18 cellular contexts compared by ENCODE assay signal in genomic region chr9:136055715-136056545, GRCh38. TPM values are rescaled to one million over a fixed set of nuclear protein-coding genes. Genes with fewer than 3 reads are reported as not detected.
DNase-seq lines count a peak whose midpoint lies in the region; ATAC-seq, FAIRE-seq and TF ChIP-seq lines count a peak whose summit lies in the region.
"Had no signal": no experiment of that assay in that cellular context is flagged by ENCODE, and none has a peak within 500 bp of the region (broad histone marks: within the 10 kb centered on the region; RNA-seq: fewer than 3 reads in every experiment).

No MANE protein-coding gene starts in this region.

- no peaks in the 10 kb centered on the region for H3K36me3 Mint-ChIP-seq in GM23338 (ENCODE audit: low read depth)
- peaks cover 0 to 7% (median 0%) of the 10 kb centered on the region in 5 donors for H3K36me3 Mint-ChIP-seq in naive thymus-derived CD4-positive, alpha-beta T cell

- H2AFZ ChIP-seq in GM23338: no peak overlapping the region
- H2AFZ ChIP-seq in GM12878 (ENCODE audit: control insufficient read depth, low read depth, low read length): no peak overlapping the region
- H2AFZ ChIP-seq: parathyroid adenoma had no signal

- no TSS peak for BruUV-seq in GM12878 (replicated peaks; lab: Mats Ljungman, UMichigan)

- POLR2A ChIA-PET in GM12878 (lab: Charles Lee): no interaction called here
- POLR2A ChIA-PET in naive thymus-derived CD4-positive, alpha-beta T cell (lab: Charles Lee): no interaction called here

- no peak for TF ChIP-seq POLR2A in GM12878 (IDR thresholded peaks at IDR 0.05; ENCODE audit: low read depth, low read length)

- TF ChIP-seq CTCF in GM23338 (conservative IDR thresholded peaks at IDR 0.05; ENCODE audit: low read depth in 2 of 2): no peak
- no peak for TF ChIP-seq CTCF in GM12878 (IDR thresholded peaks at IDR 0.05 in 2 of 3, conservative IDR thresholded peaks at IDR 0.05 in 1 of 3; ENCODE audit: control insufficient read depth in 2 of 3, extremely low read depth in 1 of 3, insufficient read depth in 1 of 3, low read depth in 3 of 3, low read length in 3 of 3)
- TF ChIP-seq CTCF in foreskin fibroblast (IDR thresholded peaks at IDR 0.05; ENCODE audit: low read depth, low read length): no peak

- ATAC-seq in GM23338: no peak
- peak; percentile 48; the same call in 2 of the 3 replicates for ATAC-seq in GM12878
- ATAC-seq in naive thymus-derived CD4-positive, alpha-beta T cell: peak; percentile 54
- no peak for ATAC-seq in GM18909 (IDR thresholded peaks at IDR 0.05; ENCODE audit: poor library complexity, unreplicated experiment)
- ATAC-seq: heart left ventricle, PC-3 had no signal

- RAD21 ChIA-PET in GM12878 (lab: Charles Lee; ENCODE audit: unreplicated experiment): no interaction called here

- 40% methylated on average over 30 of the region's 30 CpGs for WGBS in GM12878 (ENCODE audit: insufficient coverage, insufficient replicate concordance, low lambda C conversion rate, missing lambda C conversion rate)

- peaks cover 15% of the 10 kb centered on the region; the same call in 1 of the 2 replicates for H3F3A ChIP-seq in GM23338 (replicated peaks; ENCODE audit: low read depth)

- peaks cover 0 to 76% (median 0%) of the 10 kb centered on the region in 11 experiments; a peak in 9 of 22 replicates for H4K20me1 ChIP-seq in BLaER1 treated with 17β-estradiol and CSF1 and Interleukin-3, amounts not matched to agents 10 nM and 100 nM
- H4K20me1 ChIP-seq in GM23338 (replicated peaks; ENCODE audit: insufficient read depth) (no peaks in the 10 kb centered on the region), GM12878 (ENCODE audit: control insufficient read depth, insufficient read depth) (peaks cover 4% of the 10 kb centered on the region; the same call in 1 of the 2 replicates)

- CTCF ChIA-PET in GM12878 (lab: Yijun Ruan, JAX): no interaction called here
- CTCF ChIA-PET in naive thymus-derived CD4-positive, alpha-beta T cell (lab: Charles Lee): no interaction called here

- no peak overlapping the region for H3K27ac Mint-ChIP-seq in GM23338
- H3K27ac Mint-ChIP-seq in naive thymus-derived CD4-positive, alpha-beta T cell: no peak overlapping the region

- in situ Hi-C loops in GM12878 (cut with MboI): no loop called here

- peak overlapping the region in 10 of 11 experiments; percentile 21 to 62 (median 57); a peak in 17 of 22 replicates for H3K9ac ChIP-seq in BLaER1 treated with 17β-estradiol and CSF1 and Interleukin-3, amounts not matched to agents 10 nM and 100 nM
- H3K9ac ChIP-seq in GM12878 (ENCODE audit: control insufficient read depth, insufficient read depth, low read length): no peak overlapping the region
- H3K9ac ChIP-seq: parathyroid adenoma had no signal

- H3K79me2 ChIP-seq in GM23338 (replicated peaks; ENCODE audit: insufficient read depth) (no peaks in the 10 kb centered on the region), GM12878 (ENCODE audit: control insufficient read depth, insufficient read depth, low read length) (no peaks in the 10 kb centered on the region)

- peak; percentile 51 for DNase-seq in GM23338 (ENCODE audit: low spot score)
- DNase-seq in GM12878 (ENCODE audit: low read depth, low spot score): no peak
- DNase-seq in naive thymus-derived CD4-positive, alpha-beta T cell: no peak
- no peak for DNase-seq in HT-29 (ENCODE audit: low spot score)
- DNase-seq in foreskin melanocyte: no peak
- DNase-seq in foreskin fibroblast: no peak
- DNase-seq: dermis blood vessel endothelial cell, DMS53, esophagus squamous epithelium, NCI-H1048, NCI-H748 treated with DMSO at 0.1 percent for 48 hours, PC-3, SW 1271, transverse colon had no signal

- H3K36me3 ChIP-seq in BLaER1 treated with 17β-estradiol and CSF1 and Interleukin-3, amounts not matched to agents 10 nM and 100 nM: no peaks in the 10 kb centered on the region
- no peaks in the 10 kb centered on the region for H3K36me3 ChIP-seq in GM23338 (ENCODE audit: insufficient read depth)
- no peaks in the 10 kb centered on the region for H3K36me3 ChIP-seq in GM12878 (ENCODE audit: control insufficient read depth in 2 of 2, insufficient read depth in 2 of 2, low read length in 1 of 2)
- H3K36me3 ChIP-seq in naive thymus-derived CD4-positive, alpha-beta T cell (ENCODE audit: control insufficient read depth in 2 of 3, insufficient read depth in 3 of 3, low read length in 3 of 3): no peaks in the 10 kb centered on the region
- H3K36me3 ChIP-seq: esophagus squamous epithelium, transverse colon had no signal

- no peak overlapping the region for H3K4me3 Mint-ChIP-seq in GM23338
- H3K4me3 Mint-ChIP-seq in naive thymus-derived CD4-positive, alpha-beta T cell: peak overlapping the region in 2 of 10 donors; percentile 15 to 60

- H3K4me2 ChIP-seq in BLaER1 treated with 17β-estradiol and CSF1 and Interleukin-3, amounts not matched to agents 10 nM and 100 nM: peak overlapping the region; percentile 98 to 100 (median 100)
- H3K4me2 ChIP-seq in GM23338 (peak overlapping the region; percentile 16; the same call in 1 of the 2 replicates), GM12878 (ENCODE audit: control insufficient read depth, insufficient read depth) (no peak overlapping the region)

- no peak for TF ChIP-seq RAD21 in GM12878 (IDR thresholded peaks at IDR 0.05; ENCODE audit: insufficient read depth, low read depth, low read length)

- no peak for FAIRE-seq in GM12878 (lab: Jason Lieb, UNC)

- H3K27ac ChIP-seq in BLaER1 treated with 17β-estradiol and CSF1 and Interleukin-3, amounts not matched to agents 10 nM and 100 nM: peak overlapping the region in 6 of 11 experiments; percentile 21 to 69 (median 49); a peak in 11 of 22 replicates
- no peak overlapping the region for H3K27ac ChIP-seq in GM23338 (ENCODE audit: low read depth)
- H3K27ac ChIP-seq in GM12878 (ENCODE audit: control insufficient read depth, insufficient read depth): no peak overlapping the region
- no peak overlapping the region for H3K27ac ChIP-seq in naive thymus-derived CD4-positive, alpha-beta T cell (ENCODE audit: low read depth, low read length)
- H3K27ac ChIP-seq: esophagus squamous epithelium, heart left ventricle, parathyroid adenoma, transverse colon had no signal

- H3K27me3 ChIP-seq in BLaER1 treated with 17β-estradiol and CSF1 and Interleukin-3, amounts not matched to agents 10 nM and 100 nM: peaks cover 0 to 45% (median 35%) of the 10 kb centered on the region in 11 experiments; a peak in 17 of 22 replicates
- H3K27me3 ChIP-seq in GM23338 (ENCODE audit: insufficient read depth): no peaks in the 10 kb centered on the region
- H3K27me3 ChIP-seq in GM12878 (replicated peaks in 1 of 2; ENCODE audit: control insufficient read depth in 2 of 2, insufficient read depth in 2 of 2, low read length in 1 of 2): no peaks in the 10 kb centered on the region
- peaks cover 0 to 6% of the 10 kb centered on the region in 2 donors for H3K27me3 ChIP-seq in naive thymus-derived CD4-positive, alpha-beta T cell (ENCODE audit: control insufficient read depth in 2 of 2, insufficient read depth in 2 of 2, low read length in 2 of 2)
- H3K27me3 ChIP-seq: heart left ventricle, transverse colon had no signal

- H3K9me3 ChIP-seq in BLaER1 treated with 17β-estradiol and CSF1 and Interleukin-3, amounts not matched to agents 10 nM and 100 nM (replicated peaks in 1 of 11): no peaks in the 10 kb centered on the region
- H3K9me3 ChIP-seq in GM12878 (replicated peaks; ENCODE audit: control insufficient read depth, insufficient read depth, low read length): no peaks in the 10 kb centered on the region
- no peaks in the 10 kb centered on the region for H3K9me3 ChIP-seq in naive thymus-derived CD4-positive, alpha-beta T cell (ENCODE audit: control insufficient read depth in 2 of 3, low read length in 3 of 3)
- H3K9me3 ChIP-seq: esophagus squamous epithelium, heart left ventricle, transverse colon had no signal

- peaks cover 87 to 96% (median 91%) of the 10 kb centered on the region in 10 experiments for H3K4me1 ChIP-seq in BLaER1 treated with 17β-estradiol and CSF1 and Interleukin-3, amounts not matched to agents 10 nM and 100 nM
- peaks cover 39% of the 10 kb centered on the region for H3K4me1 ChIP-seq in GM23338 (ENCODE audit: insufficient read depth)
- H3K4me1 ChIP-seq in GM12878 (ENCODE audit: control insufficient read depth, insufficient read depth, low read length): no peaks in the 10 kb centered on the region
- H3K4me1 ChIP-seq in naive thymus-derived CD4-positive, alpha-beta T cell (ENCODE audit: control insufficient read depth in 2 of 2, insufficient read depth in 2 of 2, low read length in 2 of 2): peaks cover 9% of the 10 kb centered on the region in 2 donors
- H3K4me1 ChIP-seq: parathyroid adenoma had no signal

- H3K4me3 ChIP-seq in BLaER1 treated with 17β-estradiol and CSF1 and Interleukin-3, amounts not matched to agents 10 nM and 100 nM: peak overlapping the region in 3 of 10 experiments; percentile 18 to 50 (median 18); a peak in 4 of 20 replicates
- H3K4me3 ChIP-seq in GM23338 (no peak overlapping the region), GM12878 (no peak overlapping the region), foreskin fibroblast (ENCODE audit: low read depth in 1 of 2, low read length in 2 of 2) (no peak overlapping the region)
- no peak overlapping the region for H3K4me3 ChIP-seq in naive thymus-derived CD4-positive, alpha-beta T cell (ENCODE audit: low read length)
- H3K4me3 ChIP-seq: esophagus squamous epithelium, heart left ventricle, transverse colon had no signal

- no peaks in the 10 kb centered on the region for H3K9me3 Mint-ChIP-seq in GM23338
- no peaks in the 10 kb centered on the region for H3K9me3 Mint-ChIP-seq in naive thymus-derived CD4-positive, alpha-beta T cell

- peaks cover 38% of the 10 kb centered on the region for H3K4me1 Mint-ChIP-seq in GM23338
- H3K4me1 Mint-ChIP-seq in naive thymus-derived CD4-positive, alpha-beta T cell: peaks cover 3 to 36% (median 15%) of the 10 kb centered on the region in 7 donors

- SMC1A ChIA-PET in GM12878 (lab: Charles Lee; ENCODE audit: uncharacterized antibody, unreplicated experiment): no interaction called here

- no peak for TF ChIP-seq EP300 in GM12878 (IDR thresholded peaks at IDR 0.05; ENCODE audit: borderline replicate concordance in 1 of 2, control insufficient read depth in 1 of 2, low read depth in 2 of 2, low read length in 2 of 2)

- peaks cover 8% of the 10 kb centered on the region for H3K27me3 Mint-ChIP-seq in GM23338 (ENCODE audit: insufficient read depth, low read depth, poor library complexity)
- peaks cover 0 to 17% (median 4%) of the 10 kb centered on the region in 5 donors for H3K27me3 Mint-ChIP-seq in naive thymus-derived CD4-positive, alpha-beta T cell

- intact Hi-C loops in GM12878 (cut with micrococcal nuclease; ENCODE audit: unreplicated experiment): no loop called here
- intact Hi-C loops in naive thymus-derived CD4-positive, alpha-beta T cell (cut with micrococcal nuclease): no loop called here

- no peaks in the 10 kb centered on the region for H3K9me2 ChIP-seq in GM23338 (ENCODE audit: insufficient read depth)

RNA-seq across cellular contexts. Expression of gene NACC2, which starts 39.2 kb away (rescaled TPM):
- total RNA-seq in GM23338 (2014; rRNA removed; shearing (Covaris generic)): 16.5 and 20.8 TPM in 2 replicates
- 3.2 and 3.8 TPM in 2 replicates for polyA plus RNA-seq in GM23338 (2016; fragmentation: Nextera tagmentation; extraction: Ambion mirVana)
- 11.9 and 13.5 TPM in 2 replicates for total RNA-seq in GM12878 (2013; cell fraction: nucleolus; rRNA removed)
- 7.9 and 9.1 TPM in 2 replicates for total RNA-seq in GM12878 (2014; rRNA removed)
- total RNA-seq in GM12878 (2014; rRNA removed; fragmentation: Illumina TruSeq; extraction: Trizol): 3.5 and 3.8 TPM in 2 replicates
- 14.2 and 14.7 TPM in 2 replicates for total RNA-seq in GM12878 (2021)
- polyA plus RNA-seq in GM12878 (2011; ENCODE audit: low read depth): 1.1 TPM
- 3.5 and 5.4 TPM in 2 replicates for polyA plus RNA-seq in GM12878 (2011; rRNA removed)
- polyA plus RNA-seq in GM12878 (2011; cell fraction: cytosol; rRNA removed): 7.9 and 9.6 TPM in 2 replicates
- 15.3 and 20.7 TPM in 2 replicates for polyA plus RNA-seq in GM12878 (2011; cell fraction: nucleus; rRNA removed)
- 3.8 and 4.4 TPM in 2 replicates for polyA plus RNA-seq in GM12878 (2012)
- polyA plus RNA-seq in GM12878 (2014; fragmentation: Illumina TruSeq; extraction: Trizol): 2.0 and 3.1 TPM in 2 replicates
- polyA plus RNA-seq in GM12878 (2014; fragmentation: Nextera tagmentation; extraction: Ambion mirVana): 1 to 10 TPM in 1 of 2 experiments, under 1 TPM in 1; 0.66 to 1.0 TPM
- 7.5 and 9.4 TPM in 2 replicates for polyA plus RNA-seq in GM12878 (2014; rRNA removed)
- 1 to 10 TPM; 2.7 to 2.9 TPM for polyA plus RNA-seq in GM12878 (2016; fragmentation: Nextera tagmentation; extraction: Ambion mirVana)
- 11.8 and 12.6 TPM in 2 replicates for polyA minus RNA-seq in GM12878 (2011; rRNA and poly(A)+ RNA removed)
- polyA minus RNA-seq in GM12878 (2011; cell fraction: cytosol; rRNA and poly(A)+ RNA removed): 7.3 and 9.0 TPM in 2 replicates
- 3.5 and 7.1 TPM in 2 replicates for polyA minus RNA-seq in GM12878 (2011; cell fraction: nucleus; rRNA and poly(A)+ RNA removed)
- total RNA-seq in naive thymus-derived CD4-positive, alpha-beta T cell: 10 to 100 TPM in 1 of 5 experiments, 1 to 10 TPM in 4; 2.7 to 17.7 (median 8.2) TPM
- under 1 TPM; 0.92 to 0.97 TPM for polyA plus RNA-seq in naive thymus-derived CD4-positive, alpha-beta T cell
- 32.6 and 38.1 TPM in 2 replicates for total RNA-seq in HT-29 (2014; rRNA removed; shearing (Covaris generic))

Comparison
In these comparisons a context has a peak if more than half of its experiments do, and no peak if none do; other contexts are left out.
1. H3K27ac ChIP-seq: peak in BLaER1 treated with 17β-estradiol and CSF1 and Interleukin-3, amounts not matched to agents 10 nM and 100 nM (6 of 11); none in GM23338 (single experiment), GM12878 (single experiment) and naive thymus-derived CD4-positive, alpha-beta T cell (single experiment).
2. ATAC-seq: peak in GM12878 (single experiment) and naive thymus-derived CD4-positive, alpha-beta T cell (single experiment); none in GM23338 (single experiment) and GM18909 (single experiment).